ENCODE assay signal across 15 cellular contexts in the genomic region with DNA sequence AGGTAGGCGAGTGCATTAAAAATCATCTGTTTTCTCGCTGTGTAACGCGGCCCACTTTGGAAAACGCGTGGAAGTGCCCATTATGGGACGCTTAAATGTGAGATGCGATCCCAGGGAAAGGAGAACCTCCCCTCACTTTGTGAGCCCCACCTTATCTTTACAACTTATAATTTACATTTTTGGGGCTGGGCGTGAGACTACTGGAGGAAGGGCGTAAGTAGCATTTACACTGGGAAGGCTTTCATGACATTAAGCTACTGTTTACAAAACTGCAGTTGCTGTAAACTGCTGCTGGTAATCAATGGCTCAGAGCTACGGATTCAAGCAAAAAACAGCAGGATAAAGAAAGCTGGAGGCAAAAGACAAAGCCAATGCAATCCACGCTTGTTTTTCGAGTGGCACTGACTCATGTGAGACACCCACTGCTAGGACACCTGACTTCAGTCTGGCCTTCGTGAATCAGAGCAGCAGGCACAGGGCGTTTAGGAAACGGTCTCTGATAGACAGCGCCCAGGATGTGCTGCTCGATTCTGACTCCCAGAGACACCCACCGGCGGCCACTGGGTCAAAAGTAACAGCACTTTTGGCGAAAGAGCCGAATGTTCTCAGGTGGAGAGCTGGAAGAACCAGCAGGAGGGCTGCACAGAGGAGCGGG.
DNase-seq lines count a peak whose midpoint lies in the region; ATAC-seq and TF ChIP-seq lines count a peak whose summit lies in the region.
"Had no signal": no experiment of that assay in that cellular context is flagged by ENCODE, and none has a peak within 500 bp of the region (broad histone marks: within the 10 kb centered on the region; RNA-seq: fewer than 3 reads in every experiment).

No MANE protein-coding gene starts in this region.

- no peaks in the 10 kb centered on the region for H3K9me3 Mint-ChIP-seq in glutamatergic neuron (ENCODE audit: unreplicated experiment)
- H3K9me3 Mint-ChIP-seq: CD8-positive, alpha-beta T cell; H9 had no signal

- H3K27ac Mint-ChIP-seq in glutamatergic neuron (ENCODE audit: unreplicated experiment) = no peak overlapping the region
- H3K27ac Mint-ChIP-seq: CD8-positive, alpha-beta T cell had no signal

- H3K9me3 ChIP-seq in mucosa of descending colon (no peaks in the 10 kb centered on the region), esophagus squamous epithelium (no peaks in the 10 kb centered on the region), heart right ventricle (no peaks in the 10 kb centered on the region)
- H3K9me3 ChIP-seq: BLaER1 treated with 17β-estradiol and CSF1 and Interleukin-3, amounts not matched to agents 10 nM and 100 nM had no signal

- TF ChIP-seq CTCF in glutamatergic neuron (IDR thresholded peaks at IDR 0.05; ENCODE audit: partially characterized antibody, unreplicated experiment) = no peak
- no peak for TF ChIP-seq CTCF in mucosa of descending colon (IDR thresholded peaks at IDR 0.05)
- no peak for TF ChIP-seq CTCF in esophagus squamous epithelium (IDR thresholded peaks at IDR 0.05)
- no peak for TF ChIP-seq CTCF in heart right ventricle (IDR thresholded peaks at IDR 0.05)

- H3K4me3 Mint-ChIP-seq in glutamatergic neuron (ENCODE audit: unreplicated experiment) = no peak overlapping the region
- H3K4me3 Mint-ChIP-seq: B cell; CD8-positive, alpha-beta T cell; H9 had no signal

- intact Hi-C loops in mucosa of descending colon (cut with DNase I, micrococcal nuclease) (no loop called here), esophagus squamous epithelium (cut with DNase I) (no loop called here), heart right ventricle (cut with DNase I) (loop anchor here in 1 of 10 donors (10.0 kb wide), 1 partner anchor 91 kb away; no protein-coding TSS in a partner anchor)

- H3K4me3 ChIP-seq in mucosa of descending colon (no peak overlapping the region), esophagus squamous epithelium (no peak overlapping the region), heart right ventricle (no peak overlapping the region)
- H3K4me3 ChIP-seq: BLaER1 treated with 17β-estradiol and CSF1 and Interleukin-3, amounts not matched to agents 10 nM and 100 nM had no signal

- 77 to 85% methylated on average over 20 to 21 of the region's 23 CpGs for WGBS in esophagus squamous epithelium, 2 donors
- 72 to 83% methylated on average over 23 of the region's 23 CpGs for WGBS in heart right ventricle, 2 donors

- peaks cover 5% of the 10 kb centered on the region for H3K4me1 Mint-ChIP-seq in glutamatergic neuron (ENCODE audit: low read depth, unreplicated experiment)

- H3K27me3 ChIP-seq in esophagus squamous epithelium (no peaks in the 10 kb centered on the region), heart right ventricle (peaks cover 0 to 19% (median 0%) of the 10 kb centered on the region in 7 donors)
- H3K27me3 ChIP-seq: BLaER1 treated with 17β-estradiol and CSF1 and Interleukin-3, amounts not matched to agents 10 nM and 100 nM had no signal

- no peak for TF ChIP-seq POLR2A in esophagus squamous epithelium (IDR thresholded peaks at IDR 0.05)

- no peaks in the 10 kb centered on the region for H3K36me3 ChIP-seq in mucosa of descending colon (ENCODE audit: low read depth)
- H3K36me3 ChIP-seq in esophagus squamous epithelium = peaks cover 0 to 64% (median 0%) of the 10 kb centered on the region in 3 donors
- H3K36me3 ChIP-seq in heart right ventricle = no peaks in the 10 kb centered on the region
- H3K36me3 ChIP-seq: BLaER1 treated with 17β-estradiol and CSF1 and Interleukin-3, amounts not matched to agents 10 nM and 100 nM had no signal

- H3K27ac ChIP-seq in esophagus squamous epithelium (no peak overlapping the region), heart right ventricle (no peak overlapping the region)
- H3K27ac ChIP-seq: BLaER1 treated with 17β-estradiol and CSF1 and Interleukin-3, amounts not matched to agents 10 nM and 100 nM; HL-60 had no signal

- H3K4me1 ChIP-seq in mucosa of descending colon (ENCODE audit: low read depth) (peaks cover 4% of the 10 kb centered on the region), esophagus squamous epithelium (no peaks in the 10 kb centered on the region), heart right ventricle (peaks cover 10 to 22% (median 15%) of the 10 kb centered on the region in 9 donors)

- H3K27me3 Mint-ChIP-seq in glutamatergic neuron (ENCODE audit: unreplicated experiment) = no peaks in the 10 kb centered on the region
- H3K27me3 Mint-ChIP-seq: B cell had no signal

- DNase-seq in NCI-H69 (lab: John Stamatoyannopoulos, UW) (peak; percentile 22), glutamatergic neuron (peak; percentile 11), mucosa of descending colon (no peak), NCI-H1105 treated with DMSO at 0.1 percent for 48 hours (lab: John Stamatoyannopoulos, UW) (no peak), esophagus squamous epithelium (lab: John Stamatoyannopoulos, UW) (no peak), heart right ventricle (no peak), glomerular visceral epithelial cell (ENCODE audit: extremely low spot score) (no peak)
- DNase-seq: Calu3; CD8-positive, alpha-beta T cell; DMS79 treated with DMSO at 0.1 percent for 48 hours; GF-D8; H9 had no signal

- ATAC-seq in mucosa of descending colon (peak; percentile 64), heart right ventricle (no peak)
- ATAC-seq: CD8-positive, alpha-beta T cell had no signal

- no peaks in the 10 kb centered on the region for H3K36me3 Mint-ChIP-seq in glutamatergic neuron (ENCODE audit: unreplicated experiment)
- H3K36me3 Mint-ChIP-seq: CD8-positive, alpha-beta T cell had no signal

Comparison
In these comparisons a context has a peak if more than half of its experiments do, and no peak if none do; other contexts are left out.
1. DNase-seq: peak in NCI-H69 (single experiment) and glutamatergic neuron (single experiment); none in mucosa of descending colon (0 of 3), NCI-H1105 treated with DMSO at 0.1 percent for 48 hours (single experiment), esophagus squamous epithelium (single experiment), heart right ventricle (0 of 2) and glomerular visceral epithelial cell (single experiment).